10 cellular contexts compared by ENCODE assay signal in genomic region chrX:115486510-115486909, GRCh38.
"Had no signal": no experiment of that assay in that cellular context is flagged by ENCODE, and none has a peak within 500 bp of the region (broad histone marks: within the 10 kb centered on the region; RNA-seq: fewer than 3 reads in every experiment).

No MANE protein-coding gene starts in this region.

- H3K9me3 ChIP-seq: HAP-1 had no signal

- ATAC-seq: GM23338, HCT116 had no signal

- H3K9ac ChIP-seq: GM23248 had no signal

- H3K27ac ChIP-seq: GM23248 had no signal

- H3K4me2 ChIP-seq: GM23338 had no signal

- FAIRE-seq: H54 had no signal

- H3K4me3 ChIP-seq: GM23248, GM23338, HAP-1 had no signal

- H3K36me3 ChIP-seq: HAP-1 had no signal

- H2AFZ ChIP-seq: GM23248, GM23338 had no signal

- DNase-seq: GM23248, GOT3, H7, H9, HCEC 1CT, HFFc6 had no signal
